1 cellular context compared by ENCODE assay signal in the genomic region with DNA sequence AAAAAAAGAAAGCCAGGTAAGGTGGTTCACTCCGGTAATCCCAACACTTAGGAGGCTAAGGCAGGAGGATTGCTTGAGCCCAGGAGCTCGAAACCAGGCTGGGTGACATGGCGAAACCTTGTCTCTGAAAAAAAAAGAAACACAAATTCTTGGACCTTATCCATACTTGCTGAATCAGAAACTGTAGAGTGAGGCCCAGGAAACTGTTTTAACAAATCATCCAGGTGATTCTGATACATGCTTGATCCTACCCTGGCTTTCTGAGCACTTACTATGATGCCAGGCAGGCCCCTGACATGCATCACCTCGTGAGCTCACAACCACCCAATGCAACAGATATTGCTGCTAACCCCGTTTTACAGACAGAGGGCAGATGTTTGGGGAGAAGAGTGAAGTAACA.
TF ChIP-seq lines count a peak whose summit lies in the region.

No MANE protein-coding gene starts in this region.

TF ChIP-seq in HepG2, 621 proteins besides CTCF, POLR2A, EP300 and RAD21:
- TF ChIP-seq ZNF709 (CRISPR knock-in tag; IDR thresholded peaks at IDR 0.05) (no peak), MED1 (CRISPR knock-in tag; IDR thresholded peaks at IDR 0.05) (no peak), ZNF136 (CRISPR knock-in tag; IDR thresholded peaks at IDR 0.05; ENCODE audit: low read depth) (no peak), POLR2AphosphoS2 (IDR thresholded peaks at IDR 0.05; ENCODE audit: low read depth, low read length) (no peak), SAFB2 (CRISPR knock-in tag; IDR thresholded peaks at IDR 0.05; ENCODE audit: borderline replicate concordance, low read depth) (no peak), HNF4G (IDR thresholded peaks at IDR 0.05; ENCODE audit: borderline replicate concordance, low read depth, low read length) (no peak), HNF4G (CRISPR knock-in tag; IDR thresholded peaks at IDR 0.05; ENCODE audit: borderline replicate concordance, low read depth) (no peak), CBFB (CRISPR knock-in tag; IDR thresholded peaks at IDR 0.05) (no peak), MTA1 (CRISPR knock-in tag; IDR thresholded peaks at IDR 0.05; ENCODE audit: borderline replicate concordance) (no peak), ZNF839 (CRISPR knock-in tag; IDR thresholded peaks at IDR 0.05; ENCODE audit: borderline replicate concordance) (no peak), ZNF572 (CRISPR knock-in tag; IDR thresholded peaks at IDR 0.05) (no peak)
- TF ChIP-seq, protein P1, sequence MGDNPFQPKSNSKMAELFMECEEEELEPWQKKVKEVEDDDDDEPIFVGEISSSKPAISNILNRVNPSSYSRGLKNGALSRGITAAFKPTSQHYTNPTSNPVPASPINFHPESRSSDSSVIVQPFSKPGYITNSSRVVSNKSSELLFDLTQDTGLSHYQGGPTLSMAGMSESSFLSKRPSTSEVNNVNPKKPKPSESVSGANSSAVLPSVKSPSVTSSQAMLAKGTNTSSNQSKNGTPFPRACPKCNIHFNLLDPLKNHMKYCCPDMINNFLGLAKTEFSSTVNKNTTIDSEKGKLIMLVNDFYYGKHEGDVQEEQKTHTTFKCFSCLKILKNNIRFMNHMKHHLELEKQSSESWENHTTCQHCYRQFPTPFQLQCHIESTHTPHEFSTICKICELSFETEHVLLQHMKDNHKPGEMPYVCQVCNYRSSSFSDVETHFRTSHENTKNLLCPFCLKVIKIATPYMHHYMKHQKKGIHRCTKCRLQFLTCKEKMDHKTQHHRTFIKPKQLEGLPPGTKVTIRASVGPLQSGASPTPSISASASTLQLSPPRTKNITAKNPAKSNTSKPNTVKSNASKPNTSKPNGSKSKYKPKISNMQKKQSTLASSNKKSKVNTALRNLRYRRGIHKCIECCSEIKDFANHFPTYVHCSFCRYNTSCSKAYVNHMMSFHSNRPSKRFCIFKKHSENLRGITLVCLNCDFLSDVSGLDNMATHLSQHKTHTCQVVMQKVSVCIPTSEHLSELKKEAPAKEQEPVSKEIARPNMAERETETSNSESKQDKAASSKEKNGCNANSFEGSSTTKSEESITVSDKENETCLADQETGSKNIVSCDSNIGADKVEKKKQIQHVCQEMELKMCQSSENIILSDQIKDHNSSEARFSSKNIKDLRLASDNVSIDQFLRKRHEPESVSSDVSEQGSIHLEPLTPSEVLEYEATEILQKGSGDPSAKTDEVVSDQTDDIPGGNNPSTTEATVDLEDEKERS (CRISPR knock-in tag; IDR thresholded peaks at IDR 0.05) = no peak
- TF ChIP-seq, protein P2, sequence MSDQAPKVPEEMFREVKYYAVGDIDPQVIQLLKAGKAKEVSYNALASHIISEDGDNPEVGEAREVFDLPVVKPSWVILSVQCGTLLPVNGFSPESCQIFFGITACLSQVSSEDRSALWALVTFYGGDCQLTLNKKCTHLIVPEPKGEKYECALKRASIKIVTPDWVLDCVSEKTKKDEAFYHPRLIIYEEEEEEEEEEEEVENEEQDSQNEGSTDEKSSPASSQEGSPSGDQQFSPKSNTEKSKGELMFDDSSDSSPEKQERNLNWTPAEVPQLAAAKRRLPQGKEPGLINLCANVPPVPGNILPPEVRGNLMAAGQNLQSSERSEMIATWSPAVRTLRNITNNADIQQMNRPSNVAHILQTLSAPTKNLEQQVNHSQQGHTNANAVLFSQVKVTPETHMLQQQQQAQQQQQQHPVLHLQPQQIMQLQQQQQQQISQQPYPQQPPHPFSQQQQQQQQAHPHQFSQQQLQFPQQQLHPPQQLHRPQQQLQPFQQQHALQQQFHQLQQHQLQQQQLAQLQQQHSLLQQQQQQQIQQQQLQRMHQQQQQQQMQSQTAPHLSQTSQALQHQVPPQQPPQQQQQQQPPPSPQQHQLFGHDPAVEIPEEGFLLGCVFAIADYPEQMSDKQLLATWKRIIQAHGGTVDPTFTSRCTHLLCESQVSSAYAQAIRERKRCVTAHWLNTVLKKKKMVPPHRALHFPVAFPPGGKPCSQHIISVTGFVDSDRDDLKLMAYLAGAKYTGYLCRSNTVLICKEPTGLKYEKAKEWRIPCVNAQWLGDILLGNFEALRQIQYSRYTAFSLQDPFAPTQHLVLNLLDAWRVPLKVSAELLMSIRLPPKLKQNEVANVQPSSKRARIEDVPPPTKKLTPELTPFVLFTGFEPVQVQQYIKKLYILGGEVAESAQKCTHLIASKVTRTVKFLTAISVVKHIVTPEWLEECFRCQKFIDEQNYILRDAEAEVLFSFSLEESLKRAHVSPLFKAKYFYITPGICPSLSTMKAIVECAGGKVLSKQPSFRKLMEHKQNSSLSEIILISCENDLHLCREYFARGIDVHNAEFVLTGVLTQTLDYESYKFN (CRISPR knock-in tag; conservative IDR thresholded peaks at IDR 0.05) = no peak
- TF ChIP-seq, protein P3, sequence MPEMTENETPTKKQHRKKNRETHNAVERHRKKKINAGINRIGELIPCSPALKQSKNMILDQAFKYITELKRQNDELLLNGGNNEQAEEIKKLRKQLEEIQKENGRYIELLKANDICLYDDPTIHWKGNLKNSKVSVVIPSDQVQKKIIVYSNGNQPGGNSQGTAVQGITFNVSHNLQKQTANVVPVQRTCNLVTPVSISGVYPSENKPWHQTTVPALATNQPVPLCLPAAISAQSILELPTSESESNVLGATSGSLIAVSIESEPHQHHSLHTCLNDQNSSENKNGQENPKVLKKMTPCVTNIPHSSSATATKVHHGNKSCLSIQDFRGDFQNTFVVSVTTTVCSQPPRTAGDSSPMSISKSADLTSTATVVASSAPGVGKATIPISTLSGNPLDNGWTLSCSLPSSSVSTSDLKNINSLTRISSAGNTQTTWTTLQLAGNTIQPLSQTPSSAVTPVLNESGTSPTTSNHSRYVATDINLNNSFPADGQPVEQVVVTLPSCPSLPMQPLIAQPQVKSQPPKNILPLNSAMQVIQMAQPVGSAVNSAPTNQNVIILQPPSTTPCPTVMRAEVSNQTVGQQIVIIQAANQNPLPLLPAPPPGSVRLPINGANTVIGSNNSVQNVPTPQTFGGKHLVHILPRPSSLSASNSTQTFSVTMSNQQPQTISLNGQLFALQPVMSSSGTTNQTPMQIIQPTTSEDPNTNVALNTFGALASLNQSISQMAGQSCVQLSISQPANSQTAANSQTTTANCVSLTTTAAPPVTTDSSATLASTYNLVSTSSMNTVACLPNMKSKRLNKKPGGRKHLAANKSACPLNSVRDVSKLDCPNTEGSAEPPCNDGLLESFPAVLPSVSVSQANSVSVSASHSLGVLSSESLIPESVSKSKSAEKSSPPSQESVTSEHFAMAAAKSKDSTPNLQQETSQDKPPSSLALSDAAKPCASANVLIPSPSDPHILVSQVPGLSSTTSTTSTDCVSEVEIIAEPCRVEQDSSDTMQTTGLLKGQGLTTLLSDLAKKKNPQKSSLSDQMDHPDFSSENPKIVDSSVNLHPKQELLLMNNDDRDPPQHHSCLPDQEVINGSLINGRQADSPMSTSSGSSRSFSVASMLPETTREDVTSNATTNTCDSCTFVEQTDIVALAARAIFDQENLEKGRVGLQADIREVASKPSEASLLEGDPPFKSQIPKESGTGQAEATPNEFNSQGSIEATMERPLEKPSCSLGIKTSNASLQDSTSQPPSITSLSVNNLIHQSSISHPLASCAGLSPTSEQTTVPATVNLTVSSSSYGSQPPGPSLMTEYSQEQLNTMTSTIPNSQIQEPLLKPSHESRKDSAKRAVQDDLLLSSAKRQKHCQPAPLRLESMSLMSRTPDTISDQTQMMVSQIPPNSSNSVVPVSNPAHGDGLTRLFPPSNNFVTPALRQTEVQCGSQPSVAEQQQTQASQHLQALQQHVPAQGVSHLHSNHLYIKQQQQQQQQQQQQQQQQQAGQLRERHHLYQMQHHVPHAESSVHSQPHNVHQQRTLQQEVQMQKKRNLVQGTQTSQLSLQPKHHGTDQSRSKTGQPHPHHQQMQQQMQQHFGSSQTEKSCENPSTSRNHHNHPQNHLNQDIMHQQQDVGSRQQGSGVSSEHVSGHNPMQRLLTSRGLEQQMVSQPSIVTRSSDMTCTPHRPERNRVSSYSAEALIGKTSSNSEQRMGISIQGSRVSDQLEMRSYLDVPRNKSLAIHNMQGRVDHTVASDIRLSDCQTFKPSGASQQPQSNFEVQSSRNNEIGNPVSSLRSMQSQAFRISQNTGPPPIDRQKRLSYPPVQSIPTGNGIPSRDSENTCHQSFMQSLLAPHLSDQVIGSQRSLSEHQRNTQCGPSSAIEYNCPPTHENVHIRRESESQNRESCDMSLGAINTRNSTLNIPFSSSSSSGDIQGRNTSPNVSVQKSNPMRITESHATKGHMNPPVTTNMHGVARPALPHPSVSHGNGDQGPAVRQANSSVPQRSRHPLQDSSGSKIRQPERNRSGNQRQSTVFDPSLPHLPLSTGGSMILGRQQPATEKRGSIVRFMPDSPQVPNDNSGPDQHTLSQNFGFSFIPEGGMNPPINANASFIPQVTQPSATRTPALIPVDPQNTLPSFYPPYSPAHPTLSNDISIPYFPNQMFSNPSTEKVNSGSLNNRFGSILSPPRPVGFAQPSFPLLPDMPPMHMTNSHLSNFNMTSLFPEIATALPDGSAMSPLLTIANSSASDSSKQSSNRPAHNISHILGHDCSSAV (CRISPR knock-in tag; IDR thresholded peaks at IDR 0.05; ENCODE audit: borderline replicate concordance) = no peak
